Comparison of ENCODE assay signal across 10 cellular contexts in genomic region chr7:131502810-131503545, GRCh38. TPM values are rescaled to one million over a fixed set of nuclear protein-coding genes. Genes with fewer than 3 reads are reported as not detected.
DNase-seq lines count a peak whose midpoint lies in the region; ATAC-seq, FAIRE-seq and TF ChIP-seq lines count a peak whose summit lies in the region.
"Had no signal": no experiment of that assay in that cellular context is flagged by ENCODE, and none has a peak within 500 bp of the region (broad histone marks: within the 10 kb centered on the region; RNA-seq: fewer than 3 reads in every experiment).

No MANE protein-coding gene starts in this region.

- no peak for ATAC-seq in memory B cell (ENCODE audit: low read depth)
- no peak for ATAC-seq in HG03469 (IDR thresholded peaks at IDR 0.05; ENCODE audit: unreplicated experiment)

- TF ChIP-seq CTCF in dorsolateral prefrontal cortex (IDR thresholded peaks at IDR 0.05 in 54 of 56, conservative IDR thresholded peaks at IDR 0.05 in 2 of 56; ENCODE audit: low read depth in 1 of 56, partially characterized antibody in 56 of 56), result no peak

- no peak overlapping the region for H3K4me3 Mint-ChIP-seq in memory B cell
- H3K4me3 Mint-ChIP-seq in CD8-positive, alpha-beta memory T cell, result peak overlapping the region in 1 of 7 donors; percentile 69

- H4K20me1 ChIP-seq in BLaER1, result peaks cover 16% of the 10 kb centered on the region; the same call in 1 of the 2 replicates

- H3K36me3 Mint-ChIP-seq in memory B cell, result no peaks in the 10 kb centered on the region
- peaks cover 0 to 14% (median 1%) of the 10 kb centered on the region in 3 donors for H3K36me3 Mint-ChIP-seq in CD8-positive, alpha-beta memory T cell

- H3K9me3 Mint-ChIP-seq in memory B cell, result no peaks in the 10 kb centered on the region
- no peaks in the 10 kb centered on the region for H3K9me3 Mint-ChIP-seq in CD8-positive, alpha-beta memory T cell

- POLR2A ChIA-PET in CD8-positive, alpha-beta memory T cell (lab: Charles Lee), result no interaction called here

- no peaks in the 10 kb centered on the region for H3K27me3 Mint-ChIP-seq in memory B cell
- H3K27me3 Mint-ChIP-seq in CD8-positive, alpha-beta memory T cell, result peaks cover 0 to 3% of the 10 kb centered on the region in 2 donors

- peaks cover 37% of the 10 kb centered on the region for H3K4me1 ChIP-seq in BLaER1
- peaks cover 25% of the 10 kb centered on the region for H3K4me1 ChIP-seq in CD8-positive, alpha-beta memory T cell (ENCODE audit: insufficient read depth, low read length)

- H3K27me3 ChIP-seq in BLaER1, result no peaks in the 10 kb centered on the region
- no peaks in the 10 kb centered on the region for H3K27me3 ChIP-seq in dorsolateral prefrontal cortex
- peaks cover 9% of the 10 kb centered on the region for H3K27me3 ChIP-seq in CD8-positive, alpha-beta memory T cell (ENCODE audit: insufficient read depth, low read length, poor library complexity, severe bottlenecking)

- intact Hi-C loops in dorsolateral prefrontal cortex (cut with DNase I), result loop anchor here in 1 of 2 donors (10.0 kb wide), 1 partner anchor 178 kb away; the partner anchor contains the start of gene MKLN1

- H3K4me2 ChIP-seq in BLaER1, result peak overlapping the region; percentile 62

- H3K27ac Mint-ChIP-seq in memory B cell, result peak overlapping the region; percentile 62
- H3K27ac Mint-ChIP-seq in CD8-positive, alpha-beta memory T cell, result peak overlapping the region in 4 of 8 donors; percentile 41 to 81 (median 72)

- no peak for FAIRE-seq in urothelium cell line (lab: Jason Lieb, UNC)
- FAIRE-seq: TTC549 had no signal

- DNase-seq in NCI-H2227 treated with DMSO at 0.1 percent for 48 hours (lab: John Stamatoyannopoulos, UW), result peak; percentile 55
- no peak for DNase-seq in dorsolateral prefrontal cortex
- DNase-seq in memory B cell (ENCODE audit: low spot score in 2 of 2), result no peak
- DNase-seq in urothelium cell line (ENCODE audit: low spot score), result no peak
- DNase-seq in putamen (ENCODE audit: low spot score), result no peak
- DNase-seq in CD8-positive, alpha-beta memory T cell, result no peak
- DNase-seq: GDM1 had no signal

- H3K36me3 ChIP-seq in BLaER1, result peaks cover 64% of the 10 kb centered on the region
- H3K36me3 ChIP-seq in CD8-positive, alpha-beta memory T cell (ENCODE audit: insufficient read depth, low read length), result no peaks in the 10 kb centered on the region

- 0 out of 2 replicates have a peak overlapping the region, but pooled peaks have one; percentile 19 for H3K9ac ChIP-seq in BLaER1

- peaks cover 3% of the 10 kb centered on the region for H3K4me1 Mint-ChIP-seq in memory B cell
- H3K4me1 Mint-ChIP-seq in CD8-positive, alpha-beta memory T cell, result peaks cover 28 to 38% (median 31%) of the 10 kb centered on the region in 3 donors

- CTCF ChIA-PET in CD8-positive, alpha-beta memory T cell (lab: Charles Lee), result interaction anchor here (0.7 kb wide), 1 partner anchor 11 kb away, joined by 3 read pairs; no protein-coding TSS in a partner anchor

- H3K27ac ChIP-seq in BLaER1, result peak overlapping the region; percentile 54
- peak overlapping the region in 55 of 59 donors; percentile 3 to 77 (median 56) for H3K27ac ChIP-seq in dorsolateral prefrontal cortex
- no peak overlapping the region for H3K27ac ChIP-seq in CD8-positive, alpha-beta memory T cell (ENCODE audit: low read depth, low read length)

- H3K4me3 ChIP-seq in BLaER1 (no peak overlapping the region), dorsolateral prefrontal cortex (no peak overlapping the region)
- H3K4me3 ChIP-seq in CD8-positive, alpha-beta memory T cell (ENCODE audit: low read length), result no peak overlapping the region

- no peaks in the 10 kb centered on the region for H3K9me3 ChIP-seq in BLaER1
- no peaks in the 10 kb centered on the region for H3K9me3 ChIP-seq in CD8-positive, alpha-beta memory T cell (ENCODE audit: low read length)

RNA-seq across cellular contexts. Expression of gene PODXL, which starts 53.5 kb away (rescaled TPM):
- 100 to 1,000 TPM in 1 of 120 experiments, 10 to 100 TPM in 119; 28.4 to 104 (median 51.6) TPM for total RNA-seq in dorsolateral prefrontal cortex
- total RNA-seq in CD8-positive, alpha-beta memory T cell, result 1 to 10 TPM; 1.2 TPM
- 0.62 TPM for polyA plus RNA-seq in CD8-positive, alpha-beta memory T cell

Comparison
In these comparisons a context has a peak if more than half of its experiments do, and no peak if none do; other contexts are left out.
1. RNA of gene PODXL, which starts 53.5 kb away (total RNA-seq): 28.4 to 104 TPM in dorsolateral prefrontal cortex; 1.2 TPM in CD8-positive, alpha-beta memory T cell; every median in the first group is over 10 times any median in the second.